ENCODE assay signal across 16 cellular contexts in genomic region chr14:64200170-64200569, GRCh38.
DNase-seq lines count a peak whose midpoint lies in the region; ATAC-seq and TF ChIP-seq lines count a peak whose summit lies in the region.
"Had no signal": no experiment of that assay in that cellular context is flagged by ENCODE, and none has a peak within 500 bp of the region (broad histone marks: within the 10 kb centered on the region; RNA-seq: fewer than 3 reads in every experiment).

No MANE protein-coding gene starts in this region.

- H3K36me3 Mint-ChIP-seq in nephron (ENCODE audit: low read depth) = peaks cover 13% of the 10 kb centered on the region

- H3K4me3 ChIP-seq in adrenal gland (no peak overlapping the region), hepatocyte (no peak overlapping the region), testis (no peak overlapping the region)
- H3K4me3 ChIP-seq: SJCRH30, vagina had no signal

- H3K4me1 ChIP-seq in adrenal gland (replicated peaks in 1 of 2) = peaks cover 44 to 62% of the 10 kb centered on the region in 2 donors
- H3K4me1 ChIP-seq in hepatocyte (ENCODE audit: insufficient read depth) = peaks cover 34% of the 10 kb centered on the region
- H3K4me1 ChIP-seq in testis = peaks cover 48% of the 10 kb centered on the region
- H3K4me1 ChIP-seq: SJCRH30, vagina had no signal

- 18 to 41% (median 28%) methylated on average over 4 of the region's 4 CpGs for WGBS in adrenal gland, 4 donors
- 19% methylated on average over 4 of the region's 4 CpGs for WGBS in hepatocyte (ENCODE audit: low lambda C conversion rate, missing lambda C conversion rate)
- WGBS in testis, 2 donors = 19 to 27% methylated on average over 4 of the region's 4 CpGs

- H3K27me3 Mint-ChIP-seq in nephron (ENCODE audit: low read depth) = no peaks in the 10 kb centered on the region

- intact Hi-C loops in adrenal gland (cut with DNase I) (no loop called here), testis (cut with DNase I; ENCODE audit: low total_unique reads) (no loop called here)

- H3K27ac Mint-ChIP-seq in nephron = peak overlapping the region; percentile 53 to 62 (median 61)
- H3K27ac Mint-ChIP-seq: activated naive CD4-positive, alpha-beta T cell treated with anti-CD3 and anti-CD28 coated beads for 36 hours had no signal

- no peaks in the 10 kb centered on the region for H3K9me3 ChIP-seq in adrenal gland (replicated peaks in 1 of 3)
- no peaks in the 10 kb centered on the region for H3K9me3 ChIP-seq in hepatocyte (ENCODE audit: low read depth)
- H3K9me3 ChIP-seq in testis = no peaks in the 10 kb centered on the region
- H3K9me3 ChIP-seq: SJCRH30, vagina had no signal

- TF ChIP-seq POLR2A in adrenal gland (IDR thresholded peaks at IDR 0.05) (peak in 1 of 2 donors; percentile 60), testis (IDR thresholded peaks at IDR 0.05) (no peak)

- no peaks in the 10 kb centered on the region for H4K20me1 ChIP-seq in hepatocyte (ENCODE audit: insufficient read depth, poor library complexity, severe bottlenecking)

- H3K36me3 ChIP-seq in adrenal gland (replicated peaks in 1 of 2) (no peaks in the 10 kb centered on the region), hepatocyte (replicated peaks; ENCODE audit: insufficient read depth, low read depth) (no peaks in the 10 kb centered on the region), testis (ENCODE audit: low read depth, missing control alignments) (no peaks in the 10 kb centered on the region)
- H3K36me3 ChIP-seq: SJCRH30, vagina had no signal

- H3K27ac ChIP-seq in adrenal gland = peak overlapping the region; percentile 25 to 93 (median 68)
- H3K27ac ChIP-seq in hepatocyte = peak overlapping the region; percentile 35
- H3K27ac ChIP-seq in testis = peak overlapping the region; percentile 83 to 85
- H3K27ac ChIP-seq: SJCRH30, vagina had no signal

- ATAC-seq in HG03108 (IDR thresholded peaks at IDR 0.05; ENCODE audit: unreplicated experiment) (no peak), GM19452 (IDR thresholded peaks at IDR 0.05; ENCODE audit: unreplicated experiment) (no peak)

- peaks cover 18% of the 10 kb centered on the region for H3K79me2 ChIP-seq in hepatocyte

- TF ChIP-seq CTCF in adrenal gland (IDR thresholded peaks at IDR 0.05) (no peak), hepatocyte (IDR thresholded peaks at IDR 0.05; ENCODE audit: poor library complexity) (no peak), nephron (IDR thresholded peaks at IDR 0.05; ENCODE audit: unreplicated experiment in 3 of 3) (no peak), testis (IDR thresholded peaks at IDR 0.05) (no peak)

- H3K9me3 Mint-ChIP-seq in nephron = no peaks in the 10 kb centered on the region
- H3K9me3 Mint-ChIP-seq: activated naive CD4-positive, alpha-beta T cell treated with anti-CD3 and anti-CD28 coated beads for 36 hours had no signal

- H3K27me3 ChIP-seq in adrenal gland = no peaks in the 10 kb centered on the region
- no peaks in the 10 kb centered on the region for H3K27me3 ChIP-seq in hepatocyte
- no peaks in the 10 kb centered on the region for H3K27me3 ChIP-seq in testis
- H3K27me3 ChIP-seq: SJCRH30, vagina had no signal

- no peaks in the 10 kb centered on the region for H3K9me2 ChIP-seq in hepatocyte (replicated peaks; ENCODE audit: insufficient read depth)

- H3K4me3 Mint-ChIP-seq in nephron = no peak overlapping the region
- H3K4me3 Mint-ChIP-seq: activated naive CD4-positive, alpha-beta T cell treated with anti-CD3 and anti-CD28 coated beads for 36 hours had no signal

- H3K4me2 ChIP-seq in hepatocyte = no peak overlapping the region

- H2AFZ ChIP-seq in hepatocyte = no peak overlapping the region

- DNase-seq in adrenal gland = peak; percentile 57 to 81 (median 74)
- peak; percentile 53 for DNase-seq in hepatocyte (ENCODE audit: low spot score)
- DNase-seq in testis = peak; percentile 83
- DNase-seq in activated CD4-positive, alpha-beta T cell treated with anti-CD3 and anti-CD28 coated beads for 1 hour = no peak
- no peak for DNase-seq in stimulated activated CD4-positive, alpha-beta T cell treated with anti-CD3 and anti-CD28 coated beads, Interleukin-4, amount 100 ng/mL, for 24 hours
- DNase-seq: activated CD4-positive, alpha-beta T cell treated with anti-CD3 and anti-CD28 coated beads for 4 hours; activated naive CD4-positive, alpha-beta T cell treated with anti-CD3 and anti-CD28 coated beads for 36 hours; cortex of kidney; GF-D8; NCI-H1436; SJCRH30; stimulated activated naive CD4-positive, alpha-beta T cell had no signal

- peaks cover 37% of the 10 kb centered on the region for H3K4me1 Mint-ChIP-seq in nephron

Comparison
In these comparisons a context has a peak if more than half of its experiments do, and no peak if none do; other contexts are left out.
1. DNase-seq: peak in adrenal gland (7 of 7), hepatocyte (single experiment) and testis (single experiment); none in activated CD4-positive, alpha-beta T cell treated with anti-CD3 and anti-CD28 coated beads for 1 hour (single experiment) and stimulated activated CD4-positive, alpha-beta T cell treated with anti-CD3 and anti-CD28 coated beads, Interleukin-4, amount 100 ng/mL, for 24 hours (single experiment).
2. Peak in every context shown above with its lines, with median percentiles within 50 percentile points of each other: H3K27ac ChIP-seq.